In genomic region chr19:35994868-35995654, GRCh38 we compare ENCODE assay signal across 1 cellular context.
TF ChIP-seq lines count a peak whose summit lies in the region.

SDHAF1 (plus strand) TSS chr19:35995188; CDS start chr19:35995275, 87 bp downstream.

TF ChIP-seq in K562, 482 proteins besides CTCF, POLR2A, EP300 and RAD21 (continued from another document and continues in another):
- no peak for TF ChIP-seq E4F1 (CRISPR knock-in tag; IDR thresholded peaks at IDR 0.05; ENCODE audit: borderline replicate concordance)
- peak; percentile 68 for TF ChIP-seq SP1 (CRISPR knock-in tag; IDR thresholded peaks at IDR 0.05)
- TF ChIP-seq FOXK2 (conservative IDR thresholded peaks at IDR 0.05 in 1 of 2, IDR thresholded peaks at IDR 0.05 in 1 of 2; ENCODE audit: low read depth in 2 of 2): peak; percentile 61 to 70; a peak in 2 of 4 replicates
- TF ChIP-seq POLR2G (IDR thresholded peaks at IDR 0.05; ENCODE audit: low read depth, low read length): peak; percentile 95
- peak; percentile 57 for TF ChIP-seq GMEB1 (CRISPR knock-in tag; IDR thresholded peaks at IDR 0.05)
- 0 out of 4 replicates have a peak, but pooled peaks of 1 of the 2 experiments have one; percentile 20 for TF ChIP-seq UBTF (IDR thresholded peaks at IDR 0.05; ENCODE audit: borderline replicate concordance in 1 of 2, low read depth in 2 of 2, low read length in 2 of 2)
- no peak for TF ChIP-seq GTF2A2 (tag; IDR thresholded peaks at IDR 0.05)
- TF ChIP-seq ETS1 (conservative IDR thresholded peaks at IDR 0.05; ENCODE audit: control insufficient read depth, low read depth, low read length): no peak; the same call in 1 of the 2 replicates
- TF ChIP-seq TRIM24 (IDR thresholded peaks at IDR 0.05): peak in 1 of 2 experiments; percentile 74; a peak in 2 of 4 replicates
- peak; percentile 71 for TF ChIP-seq POLR2AphosphoS5 (IDR thresholded peaks at IDR 0.05; ENCODE audit: control insufficient read depth, insufficient read depth, low read depth, low read length)
- TF ChIP-seq FOXP4 (CRISPR knock-in tag; IDR thresholded peaks at IDR 0.05; ENCODE audit: borderline replicate concordance): peak; percentile 19; the same call in 1 of the 2 replicates
- no peak; the same call in 1 of the 2 replicates for TF ChIP-seq ZNF431 (CRISPR knock-in tag; IDR thresholded peaks at IDR 0.05)
- TF ChIP-seq SPI1 (IDR thresholded peaks at IDR 0.05; ENCODE audit: borderline replicate concordance, low read depth, low read length): peak; percentile 91
- TF ChIP-seq HNRNPUL1 (IDR thresholded peaks at IDR 0.05; ENCODE audit: low read length): no peak
- TF ChIP-seq ZNF324 (CRISPR knock-in tag; IDR thresholded peaks at IDR 0.05): no peak
- peak; percentile 29 for TF ChIP-seq ARID1B (IDR thresholded peaks at IDR 0.05)
- TF ChIP-seq NFIX (CRISPR knock-in tag; IDR thresholded peaks at IDR 0.05; ENCODE audit: low read depth): no peak
- peak; percentile 94 for TF ChIP-seq CEBPG (CRISPR knock-in tag; IDR thresholded peaks at IDR 0.05)
- TF ChIP-seq CEBPG (tag; conservative IDR thresholded peaks at IDR 0.05 in 1 of 2, IDR thresholded peaks at IDR 0.05 in 1 of 2): peak; percentile 91 to 92
- TF ChIP-seq ESRRA (IDR thresholded peaks at IDR 0.05; ENCODE audit: borderline replicate concordance, low read depth): peak; percentile 77; the same call in 1 of the 2 replicates
- TF ChIP-seq ATF3 (IDR thresholded peaks at IDR 0.05): peak; percentile 64
- no peak for TF ChIP-seq ATF3 (CRISPR knock-in tag; conservative IDR thresholded peaks at IDR 0.05)
- peak; percentile 96 for TF ChIP-seq NCOA6 (IDR thresholded peaks at IDR 0.05)
- 0 out of 2 replicates have a peak, but pooled peaks have one; percentile 25 for TF ChIP-seq ZNF133 (CRISPR knock-in tag; IDR thresholded peaks at IDR 0.05)
- no peak for TF ChIP-seq GATAD2A (IDR thresholded peaks at IDR 0.05)
- no peak for TF ChIP-seq CBFA2T3 (IDR thresholded peaks at IDR 0.05)
- TF ChIP-seq KAT7 (CRISPR knock-in tag; IDR thresholded peaks at IDR 0.05; ENCODE audit: borderline replicate concordance): no peak; the same call in 1 of the 2 replicates
- peak; percentile 37; the same call in 1 of the 2 replicates for TF ChIP-seq KLF1 (tag; IDR thresholded peaks at IDR 0.05)
- TF ChIP-seq ZBTB12 (CRISPR knock-in tag; IDR thresholded peaks at IDR 0.05): peak; percentile 82
- TF ChIP-seq NFYB (IDR thresholded peaks at IDR 0.05; ENCODE audit: extremely low read depth, insufficient read length): peak; percentile 86
- TF ChIP-seq RBM34 (IDR thresholded peaks at IDR 0.05; ENCODE audit: borderline replicate concordance, insufficient read depth, low read length): peak; percentile 65; the same call in 1 of the 2 replicates
- TF ChIP-seq SRF (CRISPR knock-in tag; IDR thresholded peaks at IDR 0.05): peak in 1 of 2 experiments; percentile 29; a peak in 1 of 4 replicates
- no peak for TF ChIP-seq FOXA3 (CRISPR knock-in tag; conservative IDR thresholded peaks at IDR 0.05 in 1 of 2, IDR thresholded peaks at IDR 0.05 in 1 of 2)
- no peak for TF ChIP-seq CBX1 (IDR thresholded peaks at IDR 0.05; ENCODE audit: low read depth)
- peak; percentile 95 for TF ChIP-seq CEBPB (tag; IDR thresholded peaks at IDR 0.05)
- 0 out of 2 replicates have a peak, but pooled peaks have one; percentile 84 for TF ChIP-seq RBM14 (IDR thresholded peaks at IDR 0.05; ENCODE audit: borderline replicate concordance, insufficient read depth, low read depth, low read length)
- TF ChIP-seq ZNF778 (CRISPR knock-in tag; IDR thresholded peaks at IDR 0.05): no peak
- peak; percentile 85 for TF ChIP-seq SUPT5H (IDR thresholded peaks at IDR 0.05)
- TF ChIP-seq CBX8 (IDR thresholded peaks at IDR 0.05; ENCODE audit: borderline replicate concordance, extremely low read depth, low read depth, low read length, poor library complexity, severe bottlenecking): no peak
- TF ChIP-seq BCOR (IDR thresholded peaks at IDR 0.05): 0 out of 2 replicates have a peak, but pooled peaks have one; percentile 7
- TF ChIP-seq ZNF740 (CRISPR knock-in tag; IDR thresholded peaks at IDR 0.05): 0 out of 2 replicates have a peak, but pooled peaks have one; percentile 31
- no peak for TF ChIP-seq ZNF740 (tag; IDR thresholded peaks at IDR 0.05)
- TF ChIP-seq MAZ (CRISPR knock-in tag; conservative IDR thresholded peaks at IDR 0.05 in 1 of 2, IDR thresholded peaks at IDR 0.05 in 1 of 2): peak; percentile 44 to 56; a peak in 2 of 4 replicates
- 0 out of 2 replicates have a peak, but pooled peaks have one; percentile 13 for TF ChIP-seq DPF2 (IDR thresholded peaks at IDR 0.05)
- TF ChIP-seq EGR1 (conservative IDR thresholded peaks at IDR 0.05): peak; percentile 88
- TF ChIP-seq ERF (CRISPR knock-in tag; IDR thresholded peaks at IDR 0.05): 0 out of 2 replicates have a peak, but pooled peaks have one; percentile 12
- peak; percentile 77 for TF ChIP-seq TBP (optimal IDR thresholded peaks at IDR 0.05; ENCODE audit: low read depth, low read length)
- no peak for TF ChIP-seq RFX7 (CRISPR knock-in tag; IDR thresholded peaks at IDR 0.05)
- TF ChIP-seq TAF1 (IDR thresholded peaks at IDR 0.05; ENCODE audit: control insufficient read depth, extremely low read depth, insufficient read depth, low read length, severe bottlenecking): peak; percentile 41
- peak; percentile 93 for TF ChIP-seq L3MBTL2 (IDR thresholded peaks at IDR 0.05)
- peak; percentile 42 for TF ChIP-seq RBM22 (IDR thresholded peaks at IDR 0.05; ENCODE audit: low read depth, low read length, poor library complexity, severe bottlenecking)
- peak; percentile 80 for TF ChIP-seq RBBP5 (IDR thresholded peaks at IDR 0.05; ENCODE audit: borderline replicate concordance, insufficient read depth, low read length, poor library complexity, severe bottlenecking)
- TF ChIP-seq NFIC (IDR thresholded peaks at IDR 0.05): peak; percentile 78
- TF ChIP-seq MTA1 (IDR thresholded peaks at IDR 0.05; ENCODE audit: borderline replicate concordance): peak; percentile 37; the same call in 1 of the 2 replicates
- TF ChIP-seq GABPA (tag; conservative IDR thresholded peaks at IDR 0.05; ENCODE audit: low read depth): peak; percentile 95
